In genomic region chr11:720642-721346, GRCh38 we compare ENCODE assay signal across 8 cellular contexts. TPM values are rescaled to one million over a fixed set of nuclear protein-coding genes. Genes with fewer than 3 reads are reported as not detected.
DNase-seq lines count a peak whose midpoint lies in the region; ATAC-seq, FAIRE-seq and TF ChIP-seq lines count a peak whose summit lies in the region.

No MANE protein-coding gene starts in this region.

- intact Hi-C loops in colonic mucosa (cut with DNase I) (loop anchor here (10.0 kb wide), 1 partner anchor 166 kb away; no protein-coding TSS in a partner anchor), sciatic nerve (cut with DNase I) (no loop called here)

- H3K27ac ChIP-seq in Peyer's patch (peak overlapping the region in 2 of 4 donors; percentile 2 to 65), colonic mucosa (no peak overlapping the region)

- TF ChIP-seq POLR2A in Peyer's patch (IDR thresholded peaks at IDR 0.05) = no peak

- H3K9me3 ChIP-seq in Peyer's patch (no peaks in the 10 kb centered on the region), colonic mucosa (no peaks in the 10 kb centered on the region)

- H3K4me1 ChIP-seq in Peyer's patch = peaks cover 3 to 62% (median 25%) of the 10 kb centered on the region in 4 donors
- H3K4me1 ChIP-seq in colonic mucosa = peaks cover 27% of the 10 kb centered on the region

- no peak for ATAC-seq in sciatic nerve
- no peak for ATAC-seq in HG02588 (IDR thresholded peaks at IDR 0.05; ENCODE audit: unreplicated experiment)
- ATAC-seq in HG03469 (IDR thresholded peaks at IDR 0.05; ENCODE audit: unreplicated experiment) = no peak
- no peak for ATAC-seq in HG02870 (IDR thresholded peaks at IDR 0.05; ENCODE audit: unreplicated experiment)

- peaks cover 0 to 5% of the 10 kb centered on the region in 2 donors for H3K27me3 ChIP-seq in Peyer's patch
- H3K27me3 ChIP-seq in colonic mucosa = peaks cover 5% of the 10 kb centered on the region

- H3K9ac ChIP-seq in colonic mucosa (ENCODE audit: low read depth in 2 of 2, low read length in 2 of 2) = peak overlapping the region; percentile 12 to 19

- TF ChIP-seq CTCF in Peyer's patch (IDR thresholded peaks at IDR 0.05) (no peak), colonic mucosa (IDR thresholded peaks at IDR 0.05) (no peak)

- no peak for FAIRE-seq in urothelium cell line (lab: Jason Lieb, UNC)

- peaks cover 0 to 31% (median 0%) of the 10 kb centered on the region in 3 donors for H3K36me3 ChIP-seq in Peyer's patch
- no peaks in the 10 kb centered on the region for H3K36me3 ChIP-seq in colonic mucosa

- peak; percentile 48 for DNase-seq in H4 (ENCODE audit: low spot score)
- peak in 2 of 3 donors; percentile 59 to 77 for DNase-seq in Peyer's patch
- peak; percentile 80 for DNase-seq in colonic mucosa
- peak; percentile 64 for DNase-seq in sciatic nerve (ENCODE audit: low spot score)
- no peak for DNase-seq in urothelium cell line (ENCODE audit: low spot score)

- peak overlapping the region; percentile 13 to 34 (median 32) for H3K4me3 ChIP-seq in Peyer's patch
- H3K4me3 ChIP-seq in colonic mucosa = no peak overlapping the region

RNA-seq across cellular contexts. Expression of gene EPS8L2, which starts 14.8 kb away (rescaled TPM):
- 0.12 TPM in 1 of 2 replicates, not detected in the other for total RNA-seq in H4 (2014; rRNA removed; shearing (Covaris generic))
- total RNA-seq in Peyer's patch (100 to 1,000 TPM; 258 to 710 (median 672) TPM), colonic mucosa (100 to 1,000 TPM; 192 to 254 TPM), sciatic nerve (24.9 TPM)

RNA-seq across cellular contexts. Expression of gene TMEM80, which starts 25.2 kb away (rescaled TPM):
- 15.8 and 16.4 TPM in 2 replicates for total RNA-seq in H4 (2014; rRNA removed; shearing (Covaris generic))
- total RNA-seq in Peyer's patch (10 to 100 TPM; 10.7 to 58.9 (median 44.5) TPM), colonic mucosa (10 to 100 TPM; 18.4 to 36.6 TPM), sciatic nerve (28.4 TPM)

RNA-seq across cellular contexts. Expression of gene DEAF1, which starts 25.8 kb away (rescaled TPM):
- total RNA-seq in H4 (2014; rRNA removed; shearing (Covaris generic)) = 24.9 and 29.9 TPM in 2 replicates
- total RNA-seq in Peyer's patch = 10 to 100 TPM; 14.9 to 56.2 (median 47.0) TPM
- 10 to 100 TPM; 21.7 to 25.8 TPM for total RNA-seq in colonic mucosa
- total RNA-seq in sciatic nerve = 52.8 TPM

RNA-seq across cellular contexts. Expression of gene TALDO1, which starts 26.5 kb away (rescaled TPM):
- total RNA-seq in H4 (2014; rRNA removed; shearing (Covaris generic)) = 600 and 603 TPM in 2 replicates
- total RNA-seq in Peyer's patch = 100 to 1,000 TPM; 140 to 175 (median 149) TPM
- total RNA-seq in colonic mucosa = 100 to 1,000 TPM; 195 to 274 TPM
- 187 TPM for total RNA-seq in sciatic nerve

RNA-seq across cellular contexts. Expression of gene GATD1, which starts 56.5 kb away (rescaled TPM):
- total RNA-seq in H4 (2014; rRNA removed; shearing (Covaris generic)) = 15.5 and 24.8 TPM in 2 replicates
- total RNA-seq in Peyer's patch (10 to 100 TPM; 47.6 to 81.7 (median 52.9) TPM), colonic mucosa (10 to 100 TPM; 39.9 to 84.9 TPM), sciatic nerve (74.8 TPM)

Comparison
In these comparisons a context has a peak if more than half of its experiments do, and no peak if none do; other contexts are left out.
1. RNA of gene EPS8L2, which starts 14.8 kb away (total RNA-seq): 258 to 710 TPM in Peyer's patch, 192 to 254 TPM in colonic mucosa and 24.9 TPM in sciatic nerve (single experiment); 0.12 TPM in H4; every median in the first group is over 10 times any median in the second.